10 cellular contexts compared by ENCODE assay signal in the genomic region with DNA sequence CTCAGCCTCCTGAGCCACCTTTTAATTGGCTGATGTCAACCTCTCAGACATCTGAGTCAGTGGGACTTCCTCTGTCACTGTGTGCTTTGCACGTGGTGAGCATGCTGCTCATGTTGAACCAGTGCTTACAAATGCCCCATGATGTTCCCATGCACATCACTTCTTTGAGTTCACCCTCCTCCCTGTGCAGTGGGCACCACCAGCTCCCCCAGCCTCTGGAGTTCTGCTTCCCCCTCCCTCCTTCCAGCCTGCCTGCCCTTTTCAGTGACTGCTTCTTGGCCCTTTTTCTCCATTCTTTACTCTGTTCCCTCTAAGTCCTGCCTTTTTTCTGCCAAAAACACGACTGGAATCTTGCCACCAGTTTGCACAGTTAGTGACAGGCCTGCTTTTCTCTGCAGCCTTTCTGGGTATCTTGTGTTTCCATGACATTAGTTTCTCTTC. TPM values are rescaled to one million over a fixed set of nuclear protein-coding genes. Genes with fewer than 3 reads are reported as not detected.
A peak's percentile ranks its signal among the peaks of the same experiment; 100 is the strongest.
DNase-seq lines count a peak whose midpoint lies in the region; ATAC-seq and TF ChIP-seq lines count a peak whose summit lies in the region.
"Had no signal": no experiment of that assay in that cellular context is flagged by ENCODE, and none has a peak within 500 bp of the region (broad histone marks: within the 10 kb centered on the region; RNA-seq: fewer than 3 reads in every experiment).

No MANE protein-coding gene starts in this region.

- peaks cover 14% of the 10 kb centered on the region for H3K36me3 Mint-ChIP-seq in activated naive CD4-positive, alpha-beta T cell treated with anti-CD3 and anti-CD28 coated beads, Interleukin-2, amount 50 U/mL, for 24 hours
- peaks cover 2% of the 10 kb centered on the region for H3K36me3 Mint-ChIP-seq in T-helper 17 cell (ENCODE audit: low read depth)

- ATAC-seq in T-helper 17 cell (no peak), GM18505 (IDR thresholded peaks at IDR 0.05; ENCODE audit: unreplicated experiment) (no peak), HG02981 (IDR thresholded peaks at IDR 0.05; ENCODE audit: unreplicated experiment) (no peak)

- H3K27me3 Mint-ChIP-seq in activated naive CD4-positive, alpha-beta T cell treated with anti-CD3 and anti-CD28 coated beads, Interleukin-2, amount 50 U/mL, for 24 hours, result no peaks in the 10 kb centered on the region
- no peaks in the 10 kb centered on the region for H3K27me3 Mint-ChIP-seq in T-helper 17 cell

- H3K4me3 ChIP-seq in stomach smooth muscle (ENCODE audit: low read length in 2 of 2), result peak overlapping the region in 1 of 2 donors; percentile 15

- no peak overlapping the region for H3K4me3 Mint-ChIP-seq in activated naive CD4-positive, alpha-beta T cell treated with anti-CD3 and anti-CD28 coated beads, Interleukin-2, amount 50 U/mL, for 24 hours
- H3K4me3 Mint-ChIP-seq in T-helper 17 cell, result no peak overlapping the region

- no peak for TF ChIP-seq POLR2A in GM18505 (IDR thresholded peaks at IDR 0.05; ENCODE audit: borderline replicate concordance, extremely low read depth, insufficient read depth, insufficient read length)

- DNase-seq in activated naive CD4-positive, alpha-beta T cell treated with Interleukin-2 at 50 U/mL for 16 hours, result no peak
- DNase-seq in T-helper 17 cell, result no peak
- DNase-seq in globus pallidus (ENCODE audit: low spot score), result peak; percentile 70
- no peak for DNase-seq in effector CD4-positive, alpha-beta T cell
- DNase-seq: activated CD4-positive, alpha-beta T cell treated with anti-CD3 and anti-CD28 coated beads for 4 hours; NCI-H446 treated with DMSO at 0.1 percent for 48 hours had no signal

- H3K4me1 ChIP-seq in stomach smooth muscle (ENCODE audit: control insufficient read depth, insufficient read depth, low read length), result peaks cover 35% of the 10 kb centered on the region

- H3K9me3 ChIP-seq in T-helper 17 cell (ENCODE audit: control insufficient read depth, low read length, poor library complexity, severe bottlenecking), result no peaks in the 10 kb centered on the region
- no peaks in the 10 kb centered on the region for H3K9me3 ChIP-seq in stomach smooth muscle (ENCODE audit: control insufficient read depth in 2 of 2, low read length in 2 of 2)

- H3K27me3 ChIP-seq in stomach smooth muscle (ENCODE audit: control insufficient read depth in 1 of 2, insufficient read depth in 2 of 2, low read length in 2 of 2), result no peaks in the 10 kb centered on the region

- H3K9ac ChIP-seq in stomach smooth muscle (ENCODE audit: low read length in 2 of 2), result no peak overlapping the region

- no peaks in the 10 kb centered on the region for H3K9me3 Mint-ChIP-seq in activated naive CD4-positive, alpha-beta T cell treated with anti-CD3 and anti-CD28 coated beads, Interleukin-2, amount 50 U/mL, for 24 hours

- peak overlapping the region; percentile 8 for H3K27ac ChIP-seq in stomach smooth muscle (ENCODE audit: low read length)

- H3K4me1 Mint-ChIP-seq in activated naive CD4-positive, alpha-beta T cell treated with anti-CD3 and anti-CD28 coated beads, Interleukin-2, amount 50 U/mL, for 24 hours, result peaks cover 65% of the 10 kb centered on the region
- H3K4me1 Mint-ChIP-seq in T-helper 17 cell, result peaks cover 27% of the 10 kb centered on the region

- peak overlapping the region; percentile 6 for H3K27ac Mint-ChIP-seq in activated naive CD4-positive, alpha-beta T cell treated with anti-CD3 and anti-CD28 coated beads, Interleukin-2, amount 50 U/mL, for 24 hours
- H3K27ac Mint-ChIP-seq in T-helper 17 cell, result peak overlapping the region; percentile 84

- H3K36me3 ChIP-seq in stomach smooth muscle (ENCODE audit: control insufficient read depth in 2 of 2, insufficient read depth in 2 of 2, low read length in 2 of 2), result peaks cover 2 to 7% of the 10 kb centered on the region in 2 donors

RNA-seq across cellular contexts. Expression of gene USP10, which starts 41.6 kb away (rescaled TPM):
- 100 to 1,000 TPM; 169 to 221 TPM for total RNA-seq in T-helper 17 cell
